Comparison of ENCODE assay signal across 8 cellular contexts in genomic region chr1:149792502-149792901, GRCh38. TPM values are rescaled to one million over a fixed set of nuclear protein-coding genes. Genes with fewer than 3 reads are reported as not detected.
DNase-seq lines count a peak whose midpoint lies in the region; ATAC-seq and TF ChIP-seq lines count a peak whose summit lies in the region.
"Not testable (repeated sequence)": the region's sequence is repeated elsewhere in the genome, so short reads cannot be mapped to it uniquely, and the experiment has no call there.

No MANE protein-coding gene starts in this region.

- H4K5ac ChIP-seq in mesendoderm (ENCODE audit: low read length): not testable (repeated sequence)

- H2BK120ac ChIP-seq in mesendoderm (ENCODE audit: low read depth, low read length): not testable (repeated sequence)

- not testable (repeated sequence) for H3K79me2 ChIP-seq in PC-9 (ENCODE audit: low read depth); mesendoderm (ENCODE audit: control insufficient read depth, insufficient read depth, low read length)

- H3K4me1 ChIP-seq in CD4-positive, alpha-beta memory T cell (ENCODE audit: insufficient read depth, low read length); PC-9 (replicated peaks; ENCODE audit: insufficient read depth); mesendoderm (ENCODE audit: control insufficient read depth, low read depth, low read length): not testable (repeated sequence)

- H3K9me3 Mint-ChIP-seq in CD4-positive, alpha-beta memory T cell: not testable (repeated sequence)

- H2BK5ac ChIP-seq in mesendoderm (ENCODE audit: low read length): not testable (repeated sequence)

- not testable (repeated sequence) for H3K9me2 ChIP-seq in PC-9 (ENCODE audit: insufficient read depth)

- not testable (repeated sequence) for H2BK15ac ChIP-seq in mesendoderm (replicated peaks; ENCODE audit: low read depth)

- TF ChIP-seq CTCF in PC-9 (conservative IDR thresholded peaks at IDR 0.05): peak; percentile 64
- not testable (repeated sequence) for TF ChIP-seq CTCF in epithelial cell of esophagus (IDR thresholded peaks at IDR 0.05; ENCODE audit: insufficient read depth, low read depth, low read length, missing control alignments)

- CTCF ChIA-PET in CD4-positive, alpha-beta memory T cell (lab: Charles Lee; ENCODE audit: partially characterized antibody): interaction anchor here (1.2 kb wide), 1 partner anchor 11 kb away, joined by 3 read pairs; no protein-coding TSS in a partner anchor
- CTCF ChIA-PET in PC-9 (lab: Charles Lee): not testable (repeated sequence)

- not testable (repeated sequence) for H3K27me3 ChIP-seq in CD4-positive, alpha-beta memory T cell (ENCODE audit: insufficient read depth, low read length); PC-9 (ENCODE audit: insufficient read depth, low read depth); mesendoderm (ENCODE audit: insufficient read depth, low read length, poor library complexity)

- H3K4me2 ChIP-seq in PC-9: peak overlapping the region; percentile 43
- H3K4me2 ChIP-seq in mesendoderm (ENCODE audit: low read length): not testable (repeated sequence)

- POLR2A ChIA-PET in CD4-positive, alpha-beta memory T cell (lab: Charles Lee; ENCODE audit: partially characterized antibody); PC-9 (lab: Charles Lee; ENCODE audit: unreplicated experiment): not testable (repeated sequence)

- not testable (repeated sequence) for H3K27me3 Mint-ChIP-seq in CD4-positive, alpha-beta memory T cell

- peak; percentile 76 for ATAC-seq in GM21360 (IDR thresholded peaks at IDR 0.05; ENCODE audit: unreplicated experiment)
- ATAC-seq in HG03520 (IDR thresholded peaks at IDR 0.05; ENCODE audit: unreplicated experiment): peak; percentile 50

- H3K4me1 Mint-ChIP-seq in CD4-positive, alpha-beta memory T cell: not testable (repeated sequence)

- peak overlapping the region in 1 of 2 donors; percentile 19 for H3K4me3 ChIP-seq in CD4-positive, alpha-beta memory T cell (ENCODE audit: low read length in 2 of 2)
- H3K4me3 ChIP-seq in PC-9 (peak overlapping the region; percentile 59; the same call in 1 of the 2 replicates), epithelial cell of esophagus (ENCODE audit: low read length) (peak overlapping the region; percentile 52)
- H3K4me3 ChIP-seq in mesendoderm (ENCODE audit: low read length): not testable (repeated sequence)

- not testable (repeated sequence) for H2AFZ ChIP-seq in PC-9

- H4K20me1 ChIP-seq in PC-9 (ENCODE audit: insufficient read depth): not testable (repeated sequence)

- H3K27ac Mint-ChIP-seq in CD4-positive, alpha-beta memory T cell: peak overlapping the region; percentile 93 to 99 (median 96)

- no CpG with 5 or more reads among the region's 36 CpGs for WGBS in mesendoderm (ENCODE audit: extremely low coverage, insufficient coverage, low lambda C conversion rate)

- H3K9ac ChIP-seq in mesendoderm (ENCODE audit: low read length): not testable (repeated sequence)

- not testable (repeated sequence) for H3K23ac ChIP-seq in mesendoderm (ENCODE audit: low read length)

- peak; percentile 62 to 76 (median 71) for DNase-seq in CD4-positive, alpha-beta memory T cell
- peak in 1 of 2 experiments; percentile 65 for DNase-seq in PC-9
- peak; percentile 46 for DNase-seq in activated T-helper 1 cell treated with Interleukin-2 at 50 U/mL for 16 hours (ENCODE audit: low read depth)
- DNase-seq in epithelial cell of esophagus (ENCODE audit: low read depth): peak; percentile 13
- DNase-seq in mesendoderm: peak; percentile 77
- peak; percentile 38 to 47 for DNase-seq in stimulated activated CD4-positive, alpha-beta T cell treated with anti-CD3 and anti-CD28 coated beads, Interleukin-4, amount 100 ng/mL, for 48 hours (ENCODE audit: low read depth in 2 of 2)

- H3F3A ChIP-seq in PC-9 (ENCODE audit: insufficient read depth, low read depth): not testable (repeated sequence)

- not testable (repeated sequence) for H4K8ac ChIP-seq in mesendoderm (ENCODE audit: low read depth, low read length)

- H3K36me3 ChIP-seq in CD4-positive, alpha-beta memory T cell (ENCODE audit: insufficient read depth, low read length); PC-9 (ENCODE audit: low read depth); mesendoderm (ENCODE audit: control insufficient read depth, insufficient read depth, low read length): not testable (repeated sequence)

- H3K4me3 Mint-ChIP-seq in CD4-positive, alpha-beta memory T cell: peak overlapping the region; percentile 68 to 100 (median 98)

- H2AK5ac ChIP-seq in mesendoderm (ENCODE audit: low read length): not testable (repeated sequence)

- H3K4ac ChIP-seq in mesendoderm (ENCODE audit: low read depth, low read length): not testable (repeated sequence)

- intact Hi-C loops in CD4-positive, alpha-beta memory T cell (cut with micrococcal nuclease); PC-9 (cut with micrococcal nuclease; ENCODE audit: unreplicated experiment): not testable (repeated sequence)

- peak overlapping the region; percentile 56 for H3K27ac ChIP-seq in CD4-positive, alpha-beta memory T cell (ENCODE audit: low read depth, low read length)
- H3K27ac ChIP-seq in PC-9; mesendoderm (ENCODE audit: low read depth, low read length): not testable (repeated sequence)

- not testable (repeated sequence) for H3K18ac ChIP-seq in mesendoderm (ENCODE audit: low read length)

- not testable (repeated sequence) for H3K9me3 ChIP-seq in CD4-positive, alpha-beta memory T cell (ENCODE audit: control insufficient read depth in 1 of 2, low read length in 2 of 2); PC-9 (ENCODE audit: insufficient read depth, low read depth)

- not testable (repeated sequence) for H3K79me1 ChIP-seq in mesendoderm (ENCODE audit: low read length)

- BruUV-seq in PC-9 (replicated peaks; lab: Mats Ljungman, UMichigan): not testable (repeated sequence)

- not testable (repeated sequence) for H3K36me3 Mint-ChIP-seq in CD4-positive, alpha-beta memory T cell

- H3K56ac ChIP-seq in mesendoderm (ENCODE audit: low read length): not testable (repeated sequence)

RNA-seq across cellular contexts. Expression of gene FCGR1A, which starts 10.0 kb away (rescaled TPM):
- under 1 TPM in 1 of 2 experiments, not detected in 1; 0.53 TPM for total RNA-seq in CD4-positive, alpha-beta memory T cell
- polyA plus RNA-seq in CD4-positive, alpha-beta memory T cell: not detected
- total RNA-seq in PC-9 (2021): not detected in 2 replicates
- not detected for polyA plus RNA-seq in mesendoderm (2013, experiment 1 of 2)
- polyA plus RNA-seq in mesendoderm (2013, experiment 2 of 2): not detected
